Comparison of ENCODE assay signal across 8 cellular contexts in genomic region chr11:46826310-46827044, GRCh38. TPM values are rescaled to one million over a fixed set of nuclear protein-coding genes. Genes with fewer than 3 reads are reported as not detected.
DNase-seq lines count a peak whose midpoint lies in the region; ATAC-seq and TF ChIP-seq lines count a peak whose summit lies in the region.

No MANE protein-coding gene starts in this region.

- no peak for TF ChIP-seq CTCF in RWPE1 (conservative IDR thresholded peaks at IDR 0.05; ENCODE audit: low read depth)
- TF ChIP-seq CTCF in neural crest cell (conservative IDR thresholded peaks at IDR 0.05): no peak
- TF ChIP-seq CTCF in stomach (IDR thresholded peaks at IDR 0.05): peak in 1 of 7 experiments; percentile 21

- TF ChIP-seq EP300 in stomach (IDR thresholded peaks at IDR 0.05): no peak

- H3K36me3 ChIP-seq in stomach: no peaks in the 10 kb centered on the region

- H3K36me3 Mint-ChIP-seq in neural crest cell (ENCODE audit: low read depth): no peaks in the 10 kb centered on the region

- no peaks in the 10 kb centered on the region for H3K27me3 ChIP-seq in stomach

- peaks cover 19 to 63% (median 35%) of the 10 kb centered on the region in 4 donors for H3K4me1 ChIP-seq in stomach

- WGBS in stomach, 5 donors: 2 to 6% (median 3%) methylated on average over 14 to 32 of the region's 32 CpGs

- POLR2A ChIA-PET in RWPE1 (lab: Yijun Ruan, JAX; ENCODE audit: low non-redundant PET): no interaction called here

- TF ChIP-seq POLR2A in stomach (IDR thresholded peaks at IDR 0.05): no peak

- H3K4me3 ChIP-seq in stomach: peak overlapping the region; percentile 55 to 67 (median 64)

- no peaks in the 10 kb centered on the region for H3K9me3 Mint-ChIP-seq in neural crest cell

- CTCF ChIA-PET in RWPE1 (lab: Yijun Ruan, JAX): interaction anchor here (0.6 to 1.3 kb wide), 4 partner anchors 54 to 543 kb away, joined by 3 to 4 read pairs (median 4); no protein-coding TSS in a partner anchor

- intact Hi-C loops in stomach (cut with DNase I; ENCODE audit: low total_unique reads): no loop called here

- H3K4me3 Mint-ChIP-seq in neural crest cell: peak overlapping the region; percentile 78

- DNase-seq in AG08395 (ENCODE audit: low spot score) (peak; percentile 87), RWPE1 (ENCODE audit: low spot score) (peak; percentile 71), foreskin melanocyte (peak; percentile 62), neural crest cell (ENCODE audit: low read depth, low spot score) (peak; percentile 72), stomach (peak; percentile 82)
- DNase-seq in activated naive CD4-positive, alpha-beta T cell (lab: John Stamatoyannopoulos, UW): peak; percentile 18 to 69 (median 34)

- H3K4me1 Mint-ChIP-seq in neural crest cell: peaks cover 36% of the 10 kb centered on the region

- ATAC-seq in GM19025 (IDR thresholded peaks at IDR 0.05; ENCODE audit: low read depth, unreplicated experiment) (peak; percentile 100), HG03354 (IDR thresholded peaks at IDR 0.05; ENCODE audit: poor library complexity, severe bottlenecking, unreplicated experiment) (peak; percentile 99)

- H3K27ac Mint-ChIP-seq in neural crest cell (ENCODE audit: unreplicated experiment): no peak overlapping the region

- H3K27me3 Mint-ChIP-seq in neural crest cell (ENCODE audit: low read depth): no peaks in the 10 kb centered on the region

- H3K27ac ChIP-seq in RWPE1 (peak overlapping the region; percentile 82), stomach (peak overlapping the region; percentile 61 to 83 (median 74))

- H3K9me3 ChIP-seq in stomach: no peaks in the 10 kb centered on the region

RNA-seq across cellular contexts. Expression of gene CKAP5, which starts 19.6 kb away (rescaled TPM):
- total RNA-seq in neural crest cell: 253 TPM in 2 replicates
- 100 to 1,000 TPM in 2 of 5 donors, 10 to 100 TPM in 3; 35.4 to 327 (median 58.9) TPM for total RNA-seq in stomach
- polyA plus RNA-seq in stomach: 1 to 10 TPM; 7.3 to 8.0 (median 7.6) TPM

Comparison
In these comparisons a context has a peak if more than half of its experiments do, and no peak if none do; other contexts are left out.
1. Peak in every context shown above with its lines: DNase-seq, ATAC-seq, H3K4me3 ChIP-seq and H3K27ac ChIP-seq.
2. DNase-seq: peak in every context shown above with its lines; median percentile 87 in AG08395; 82 in stomach; 72 in neural crest cell; 71 in RWPE1; 62 in foreskin melanocyte; 34 in activated naive CD4-positive, alpha-beta T cell.